ENCODE assay signal across 24 cellular contexts in the genomic region with DNA sequence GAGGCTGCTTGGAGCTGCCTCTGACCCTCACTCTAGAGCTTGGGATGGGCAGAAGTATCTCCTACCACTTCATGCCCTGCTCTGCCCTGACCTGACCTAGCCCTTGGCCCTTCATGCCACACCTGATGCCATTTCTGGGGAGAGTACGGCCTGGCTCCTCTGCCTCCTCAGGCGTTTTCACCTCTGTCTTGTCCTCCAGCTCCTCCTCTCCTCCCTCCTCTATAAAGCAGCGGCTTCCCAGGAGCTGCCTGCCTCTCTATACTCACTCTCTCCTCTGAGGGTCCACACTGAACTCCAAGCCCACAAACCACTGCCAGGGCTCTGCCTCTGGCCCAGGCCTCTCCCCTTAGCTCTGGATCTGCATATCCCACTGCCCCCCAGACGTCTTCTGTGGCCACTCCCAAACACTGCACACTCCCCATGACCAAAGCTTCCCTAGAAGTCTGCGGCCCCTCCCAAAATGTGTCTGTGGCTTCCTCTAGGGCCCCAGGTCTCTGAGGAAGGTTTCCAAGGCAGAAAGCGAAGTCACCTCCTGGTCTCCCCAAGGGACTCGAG. TPM values are rescaled to one million over a fixed set of nuclear protein-coding genes. Genes with fewer than 3 reads are reported as not detected.
"Had no signal": no experiment of that assay in that cellular context is flagged by ENCODE, and none has a peak within 500 bp of the region (broad histone marks: within the 10 kb centered on the region; RNA-seq: fewer than 3 reads in every experiment).

No MANE protein-coding gene starts in this region.

- H3K27ac ChIP-seq: dorsolateral prefrontal cortex, epithelial cell of prostate, esophagus squamous epithelium, gastroesophageal sphincter, hepatocyte, pancreas, prostate gland, right lobe of liver, uterus had no signal

- H3K27ac Mint-ChIP-seq: naive thymus-derived CD4-positive, alpha-beta T cell had no signal

- DNase-seq: central memory CD4-positive, alpha-beta T cell; cortex of kidney; dorsolateral prefrontal cortex; effector CD8-positive, alpha-beta T cell; esophagus squamous epithelium; foreskin fibroblast; left colon; left ventricle myocardium superior; mesendoderm; naive thymus-derived CD4-positive, alpha-beta T cell; occipital lobe; retina; right lobe of liver; stimulated activated CD4-positive, alpha-beta T cell treated with anti-CD3 and anti-CD28 coated beads, Interleukin-12 subunit alpha, Interleukin-12 subunit beta, amount 100 ng/mL, for 4 hours; stimulated activated naive CD4-positive, alpha-beta T cell treated with Interleukin-2 at 50 U/mL for 16 hours; trophoblast cell; uterus had no signal

- H3K4me2 ChIP-seq: hepatocyte had no signal

- H3K27me3 ChIP-seq: dorsolateral prefrontal cortex, esophagus squamous epithelium, gastroesophageal sphincter, hepatocyte, pancreas, right lobe of liver, uterus had no signal

- H3K4me3 ChIP-seq: dorsolateral prefrontal cortex, esophagus squamous epithelium, gastroesophageal sphincter, hepatocyte, pancreas, prostate gland, right lobe of liver, uterus had no signal

- H3K79me2 ChIP-seq: hepatocyte had no signal

- H3K36me3 ChIP-seq: pancreas, prostate gland, right lobe of liver, uterus had no signal

- H3K4me3 Mint-ChIP-seq: naive thymus-derived CD4-positive, alpha-beta T cell had no signal

- H3K4me1 ChIP-seq: pancreas, prostate gland, right lobe of liver, uterus had no signal

- ATAC-seq: gastroesophageal sphincter; left colon; left ventricle myocardium superior; naive thymus-derived CD4-positive, alpha-beta T cell; pancreas; right lobe of liver had no signal

- FAIRE-seq: endometrium, pancreas had no signal

- H3K9me3 Mint-ChIP-seq: naive thymus-derived CD4-positive, alpha-beta T cell had no signal

- H3K9me3 ChIP-seq: esophagus squamous epithelium, gastroesophageal sphincter, pancreas, prostate gland, right lobe of liver, uterus had no signal

- H2AFZ ChIP-seq: hepatocyte had no signal

RNA-seq across cellular contexts. Expression of a gene that starts 59.5 kb away (rescaled TPM):
- total RNA-seq: left ventricle myocardium superior, mononuclear cell had no signal
